Comparison of ENCODE assay signal across 1 cellular context in genomic region chr19:14385492-14385891, GRCh38.
TF ChIP-seq lines count a peak whose summit lies in the region.

No MANE protein-coding gene starts in this region.

TF ChIP-seq in WTC11, 78 proteins besides CTCF, POLR2A, EP300 and RAD21 (continued from another document):
- TF ChIP-seq E2F5 (CRISPR knock-in tag; IDR thresholded peaks at IDR 0.05) (no peak), ESRRA (CRISPR knock-in tag; IDR thresholded peaks at IDR 0.05; ENCODE audit: borderline replicate concordance) (no peak), FOXP4 (CRISPR knock-in tag; IDR thresholded peaks at IDR 0.05) (no peak), JAZF1 (CRISPR knock-in tag; IDR thresholded peaks at IDR 0.05) (no peak), ZNF425 (CRISPR knock-in tag; conservative IDR thresholded peaks at IDR 0.05) (no peak), TP53 (CRISPR knock-in tag; IDR thresholded peaks at IDR 0.05) (no peak), ATF1 (CRISPR knock-in tag; IDR thresholded peaks at IDR 0.05) (no peak)
- TF ChIP-seq, protein P1, sequence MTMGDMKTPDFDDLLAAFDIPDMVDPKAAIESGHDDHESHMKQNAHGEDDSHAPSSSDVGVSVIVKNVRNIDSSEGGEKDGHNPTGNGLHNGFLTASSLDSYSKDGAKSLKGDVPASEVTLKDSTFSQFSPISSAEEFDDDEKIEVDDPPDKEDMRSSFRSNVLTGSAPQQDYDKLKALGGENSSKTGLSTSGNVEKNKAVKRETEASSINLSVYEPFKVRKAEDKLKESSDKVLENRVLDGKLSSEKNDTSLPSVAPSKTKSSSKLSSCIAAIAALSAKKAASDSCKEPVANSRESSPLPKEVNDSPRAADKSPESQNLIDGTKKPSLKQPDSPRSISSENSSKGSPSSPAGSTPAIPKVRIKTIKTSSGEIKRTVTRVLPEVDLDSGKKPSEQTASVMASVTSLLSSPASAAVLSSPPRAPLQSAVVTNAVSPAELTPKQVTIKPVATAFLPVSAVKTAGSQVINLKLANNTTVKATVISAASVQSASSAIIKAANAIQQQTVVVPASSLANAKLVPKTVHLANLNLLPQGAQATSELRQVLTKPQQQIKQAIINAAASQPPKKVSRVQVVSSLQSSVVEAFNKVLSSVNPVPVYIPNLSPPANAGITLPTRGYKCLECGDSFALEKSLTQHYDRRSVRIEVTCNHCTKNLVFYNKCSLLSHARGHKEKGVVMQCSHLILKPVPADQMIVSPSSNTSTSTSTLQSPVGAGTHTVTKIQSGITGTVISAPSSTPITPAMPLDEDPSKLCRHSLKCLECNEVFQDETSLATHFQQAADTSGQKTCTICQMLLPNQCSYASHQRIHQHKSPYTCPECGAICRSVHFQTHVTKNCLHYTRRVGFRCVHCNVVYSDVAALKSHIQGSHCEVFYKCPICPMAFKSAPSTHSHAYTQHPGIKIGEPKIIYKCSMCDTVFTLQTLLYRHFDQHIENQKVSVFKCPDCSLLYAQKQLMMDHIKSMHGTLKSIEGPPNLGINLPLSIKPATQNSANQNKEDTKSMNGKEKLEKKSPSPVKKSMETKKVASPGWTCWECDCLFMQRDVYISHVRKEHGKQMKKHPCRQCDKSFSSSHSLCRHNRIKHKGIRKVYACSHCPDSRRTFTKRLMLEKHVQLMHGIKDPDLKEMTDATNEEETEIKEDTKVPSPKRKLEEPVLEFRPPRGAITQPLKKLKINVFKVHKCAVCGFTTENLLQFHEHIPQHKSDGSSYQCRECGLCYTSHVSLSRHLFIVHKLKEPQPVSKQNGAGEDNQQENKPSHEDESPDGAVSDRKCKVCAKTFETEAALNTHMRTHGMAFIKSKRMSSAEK (CRISPR knock-in tag; IDR thresholded peaks at IDR 0.05; ENCODE audit: borderline replicate concordance): no peak
